1 cellular context compared by ENCODE assay signal in genomic region chr2:191950132-191950885, GRCh38.
TF ChIP-seq lines count a peak whose summit lies in the region.

No MANE protein-coding gene starts in this region.

TF ChIP-seq in WTC11, 78 proteins besides CTCF, POLR2A, EP300 and RAD21 (continued from another document):
- TF ChIP-seq ZNF532 (CRISPR knock-in tag; IDR thresholded peaks at IDR 0.05; ENCODE audit: borderline replicate concordance) (no peak), HMGA2 (CRISPR knock-in tag; IDR thresholded peaks at IDR 0.05) (no peak), ZNF671 (CRISPR knock-in tag; IDR thresholded peaks at IDR 0.05) (no peak), ZNF121 (CRISPR knock-in tag; IDR thresholded peaks at IDR 0.05) (no peak), SOX15 (CRISPR knock-in tag; IDR thresholded peaks at IDR 0.05) (no peak), GRHL2 (CRISPR knock-in tag; IDR thresholded peaks at IDR 0.05; ENCODE audit: insufficient replicate concordance, severe bottlenecking) (no peak), ATF3 (CRISPR knock-in tag; conservative IDR thresholded peaks at IDR 0.05) (no peak), RORB (CRISPR knock-in tag; IDR thresholded peaks at IDR 0.05) (no peak), MAX (CRISPR knock-in tag; IDR thresholded peaks at IDR 0.05) (no peak), ZBTB43 (CRISPR knock-in tag; IDR thresholded peaks at IDR 0.05) (no peak), CBFB (CRISPR knock-in tag; IDR thresholded peaks at IDR 0.05; ENCODE audit: low read depth) (no peak), USF2 (CRISPR knock-in tag; IDR thresholded peaks at IDR 0.05) (no peak), TP53 (CRISPR knock-in tag; IDR thresholded peaks at IDR 0.05) (no peak), ETV6 (CRISPR knock-in tag; IDR thresholded peaks at IDR 0.05) (no peak)
TF ChIP-seq in WTC11: peak in this region for 0.
